ENCODE assay signal across 8 cellular contexts in genomic region chr16:30957456-30958163, GRCh38. TPM values are rescaled to one million over a fixed set of nuclear protein-coding genes. Genes with fewer than 3 reads are reported as not detected.
A peak's percentile ranks its signal among the peaks of the same experiment; 100 is the strongest.
DNase-seq lines count a peak whose midpoint lies in the region; ATAC-seq, FAIRE-seq and TF ChIP-seq lines count a peak whose summit lies in the region.

Gene SETD1A, plus strand, starts transcription at chr16:30957754. Its CDS starts 978 bp downstream, at chr16:30958732.

- TF ChIP-seq POLR2A in NB4 (IDR thresholded peaks at IDR 0.05; ENCODE audit: extremely low read depth, insufficient read length): peak; percentile 29

- H3K4me1 ChIP-seq in neutrophil (ENCODE audit: control insufficient read depth in 1 of 2, insufficient read depth in 1 of 2, low read depth in 1 of 2, low read length in 1 of 2) (peaks cover 16 to 17% of the 10 kb centered on the region in 2 experiments), subcutaneous abdominal adipose tissue (ENCODE audit: control insufficient read depth in 5 of 5, insufficient read depth in 5 of 5, low read length in 5 of 5) (peaks cover 7 to 37% (median 33%) of the 10 kb centered on the region in 5 donors)

- H3K27me3 Mint-ChIP-seq in activated naive CD4-positive, alpha-beta T cell treated with anti-CD3 and anti-CD28 coated beads for 36 hours (ENCODE audit: low read depth): no peaks in the 10 kb centered on the region

- H3K9ac ChIP-seq in SK-N-MC (ENCODE audit: insufficient read length): peak within 1 kb of the TSS; percentile 100
- H3K9ac ChIP-seq in subcutaneous abdominal adipose tissue (ENCODE audit: low read length in 5 of 5): peak within 1 kb of the TSS; percentile 77 to 97 (median 93)

- H3K4me3 ChIP-seq in NB4 (ENCODE audit: low read depth, low read length) (peak within 1 kb of the TSS; percentile 88), SK-N-MC (peak within 1 kb of the TSS; percentile 97), neutrophil (ENCODE audit: low read depth in 1 of 2, low read length in 1 of 2) (peak within 1 kb of the TSS; percentile 80 to 89), subcutaneous abdominal adipose tissue (ENCODE audit: low read depth in 1 of 5, low read length in 5 of 5) (peak within 1 kb of the TSS; percentile 80 to 92 (median 85))

- intact Hi-C loops in activated naive CD4-positive, alpha-beta T cell treated with anti-CD3 and anti-CD28 coated beads for 36 hours (cut with micrococcal nuclease): loop anchor here (1.0 to 10.0 kb wide), 9 partner anchors 35 to 919 kb away; partner anchors contain the start of genes ARMC5, FUS, STX4 and VKORC1

- ATAC-seq in HG02571 (IDR thresholded peaks at IDR 0.05; ENCODE audit: unreplicated experiment): peak; percentile 67

- H3K27ac ChIP-seq in SK-N-MC (peak within 1 kb of the TSS; percentile 100), neutrophil (peak within 1 kb of the TSS; percentile 98), subcutaneous abdominal adipose tissue (ENCODE audit: low read depth, low read length) (peak within 1 kb of the TSS; percentile 92)

- CTCF ChIA-PET in activated naive CD4-positive, alpha-beta T cell treated with anti-CD3 and anti-CD28 coated beads for 36 hours (lab: Charles Lee): interaction anchor here (0.6 to 1.7 kb wide), 2 partner anchors 15 to 18 kb away, joined by 3 read pairs; no protein-coding TSS in a partner anchor

- no peaks in the 10 kb centered on the region for H3K9me3 ChIP-seq in SK-N-MC (ENCODE audit: low read depth, low read length)
- H3K9me3 ChIP-seq in neutrophil: no peaks in the 10 kb centered on the region
- H3K9me3 ChIP-seq in subcutaneous abdominal adipose tissue (ENCODE audit: control insufficient read depth in 5 of 5, low read length in 5 of 5): no peaks in the 10 kb centered on the region

- peak; percentile 75 for DNase-seq in GM04503 (ENCODE audit: low read depth)
- peak; percentile 98 for DNase-seq in NB4 (ENCODE audit: low read depth)
- peak; percentile 69 for DNase-seq in SK-N-MC (ENCODE audit: low read depth, low spot score)
- DNase-seq in activated naive CD4-positive, alpha-beta T cell treated with anti-CD3 and anti-CD28 coated beads for 36 hours: peak; percentile 99
- DNase-seq in frontal cortex (ENCODE audit: low spot score in 2 of 2): peak; percentile 98 to 99

- peak within 1 kb of the TSS; percentile 99 for H3K27ac Mint-ChIP-seq in activated naive CD4-positive, alpha-beta T cell treated with anti-CD3 and anti-CD28 coated beads for 36 hours

- peaks cover 24% of the 10 kb centered on the region for H3K36me3 Mint-ChIP-seq in activated naive CD4-positive, alpha-beta T cell treated with anti-CD3 and anti-CD28 coated beads for 36 hours (ENCODE audit: low read depth)

- no peak for FAIRE-seq in frontal cortex (lab: Jason Lieb, UNC)

- H3K36me3 ChIP-seq in SK-N-MC (ENCODE audit: insufficient read depth, low read length): peaks cover 39% of the 10 kb centered on the region
- H3K36me3 ChIP-seq in neutrophil: peaks cover 32% of the 10 kb centered on the region
- peaks cover 0 to 43% (median 34%) of the 10 kb centered on the region in 5 donors for H3K36me3 ChIP-seq in subcutaneous abdominal adipose tissue (ENCODE audit: control insufficient read depth in 5 of 5, insufficient read depth in 5 of 5, low read length in 5 of 5)

- TF ChIP-seq CTCF in NB4 (IDR thresholded peaks at IDR 0.05; ENCODE audit: low read depth, low read length) (no peak), neutrophil (IDR thresholded peaks at IDR 0.05) (peak; percentile 66)

- peak within 1 kb of the TSS; percentile 93 for H3K4me3 Mint-ChIP-seq in activated naive CD4-positive, alpha-beta T cell treated with anti-CD3 and anti-CD28 coated beads for 36 hours

- H3K4me1 Mint-ChIP-seq in activated naive CD4-positive, alpha-beta T cell treated with anti-CD3 and anti-CD28 coated beads for 36 hours (ENCODE audit: low read depth): peaks cover 27% of the 10 kb centered on the region

- H3K27me3 ChIP-seq in neutrophil (no peaks in the 10 kb centered on the region), subcutaneous abdominal adipose tissue (ENCODE audit: control insufficient read depth in 5 of 5, insufficient read depth in 4 of 5, low read length in 5 of 5) (no peaks in the 10 kb centered on the region)

- no peaks in the 10 kb centered on the region for H3K9me3 Mint-ChIP-seq in activated naive CD4-positive, alpha-beta T cell treated with anti-CD3 and anti-CD28 coated beads for 36 hours

RNA-seq across cellular contexts. Expression of gene SETD1A, which starts in this region (rescaled TPM):
- total RNA-seq in activated naive CD4-positive, alpha-beta T cell treated with anti-CD3 and anti-CD28 coated beads for 36 hours: 10 to 100 TPM; 14.3 to 14.6 TPM
- total RNA-seq in frontal cortex: 1.6 TPM

Comparison
In these comparisons a context has a peak if more than half of its experiments do, and no peak if none do; other contexts are left out.
1. Peak in every context shown above with its lines: DNase-seq, ATAC-seq, H3K4me3 ChIP-seq and H3K27ac ChIP-seq.